In genomic region chr6:13359287-13359686, GRCh38 we compare ENCODE assay signal across 15 cellular contexts. TPM values are rescaled to one million over a fixed set of nuclear protein-coding genes. Genes with fewer than 3 reads are reported as not detected.
DNase-seq lines count a peak whose midpoint lies in the region; ATAC-seq and TF ChIP-seq lines count a peak whose summit lies in the region.
"Had no signal": no experiment of that assay in that cellular context is flagged by ENCODE, and none has a peak within 500 bp of the region (broad histone marks: within the 10 kb centered on the region; RNA-seq: fewer than 3 reads in every experiment).

No MANE protein-coding gene starts in this region.

- H2BK5ac ChIP-seq in IMR-90 (ENCODE audit: low read depth, low read length, poor library complexity, severe bottlenecking), result no peak overlapping the region

- CTCF ChIA-PET in IMR-90 (lab: Yijun Ruan, JAX), result no interaction called here

- H3K23ac ChIP-seq in IMR-90 (ENCODE audit: low read depth, low read length), result no peak overlapping the region

- no peak overlapping the region for H3K4ac ChIP-seq in IMR-90 (ENCODE audit: low read depth, low read length)

- H2AK9ac ChIP-seq in IMR-90 (replicated peaks; ENCODE audit: low read depth, low read length, poor library complexity), result no peak overlapping the region

- no peak overlapping the region for H2BK20ac ChIP-seq in IMR-90 (ENCODE audit: low read depth, low read length)

- H3K4me3 ChIP-seq in left ventricle myocardium inferior, result no peak overlapping the region
- no peak overlapping the region for H3K4me3 ChIP-seq in IMR-90 (ENCODE audit: insufficient read depth, low read depth, low read length)
- H3K4me3 ChIP-seq in gastroesophageal sphincter, result no peak overlapping the region
- H3K4me3 ChIP-seq: GM23338 had no signal

- no peaks in the 10 kb centered on the region for H3K36me3 Mint-ChIP-seq in nephron progenitor cell (ENCODE audit: low read depth)

- no peak for TF ChIP-seq CTCF in left ventricle myocardium inferior (IDR thresholded peaks at IDR 0.05; ENCODE audit: borderline replicate concordance)
- no peak for TF ChIP-seq CTCF in IMR-90 (conservative IDR thresholded peaks at IDR 0.05; ENCODE audit: low read depth, low read length)
- TF ChIP-seq CTCF in gastroesophageal sphincter (IDR thresholded peaks at IDR 0.05), result no peak
- TF ChIP-seq CTCF in nephron progenitor cell (IDR thresholded peaks at IDR 0.05), result no peak

- H3K14ac ChIP-seq in IMR-90 (replicated peaks; ENCODE audit: low read depth, low read length), result no peak overlapping the region

- H2AK5ac ChIP-seq in IMR-90 (ENCODE audit: low read depth, low read length), result peak overlapping the region; percentile 28; the same call in 1 of the 2 replicates

- BruUV-seq in IMR-90 (replicated peaks; lab: Mats Ljungman, UMichigan), result no TSS peak

- TF ChIP-seq RAD21 in IMR-90 (IDR thresholded peaks at IDR 0.05; ENCODE audit: low read length), result no peak

- intact Hi-C loops in left ventricle myocardium inferior (cut with micrococcal nuclease), result no loop called here
- intact Hi-C loops in cardiac septum (cut with DNase I), result loop anchor here (5.0 kb wide), 1 partner anchor 128 kb away; the partner anchor contains the start of gene GFOD1
- intact Hi-C loops in IMR-90 (cut with micrococcal nuclease), result no loop called here

- peak overlapping the region; percentile 14 for H3K4me3 Mint-ChIP-seq in nephron progenitor cell
- H3K4me3 Mint-ChIP-seq: CD4-positive, alpha-beta T cell; GM23338 had no signal

- no peak overlapping the region for H3K56ac ChIP-seq in IMR-90 (ENCODE audit: extremely low read depth, insufficient read depth, low read length)

- POLR2A ChIA-PET in IMR-90 (lab: Charles Lee; ENCODE audit: unreplicated experiment), result no interaction called here

- TF ChIP-seq POLR2A in IMR-90 (IDR thresholded peaks at IDR 0.05; ENCODE audit: low read depth, low read length) (no peak), gastroesophageal sphincter (IDR thresholded peaks at IDR 0.05) (no peak)

- H4K20me1 ChIP-seq in IMR-90 (ENCODE audit: insufficient read depth, low read length), result no peaks in the 10 kb centered on the region

- H3K9me3 Mint-ChIP-seq in nephron progenitor cell, result no peaks in the 10 kb centered on the region
- H3K9me3 Mint-ChIP-seq: CD4-positive, alpha-beta T cell; GM23338 had no signal

- TF ChIP-seq EP300 in gastroesophageal sphincter (IDR thresholded peaks at IDR 0.05), result no peak

- H3K18ac ChIP-seq in IMR-90 (ENCODE audit: low read depth, low read length), result no peak overlapping the region

- no peak overlapping the region for H3K9ac ChIP-seq in IMR-90 (ENCODE audit: low read depth, low read length)

- peaks cover 3% of the 10 kb centered on the region for H3K27me3 Mint-ChIP-seq in nephron progenitor cell (ENCODE audit: low read depth, poor library complexity)
- H3K27me3 Mint-ChIP-seq: CD4-positive, alpha-beta T cell had no signal

- peaks cover 40% of the 10 kb centered on the region for H3K4me1 Mint-ChIP-seq in nephron progenitor cell

- dilution Hi-C loops in IMR-90 (cut with HindIII; ENCODE audit: low sequenced_read_pairs, unreplicated experiment), result no loop called here

- no peak overlapping the region for H2BK120ac ChIP-seq in IMR-90 (ENCODE audit: low read depth, low read length)

- DNase-seq in left ventricle myocardium inferior (no peak), cardiac septum (ENCODE audit: low spot score) (no peak), IMR-90 (no peak), nephron progenitor cell (no peak), iPS-NIHi11 (ENCODE audit: low spot score) (no peak)
- DNase-seq: ACHN; BE2C; Caco-2; CD4-positive, alpha-beta T cell; GDM1; HCEC 1CT had no signal

- H3K27me3 ChIP-seq in left ventricle myocardium inferior (ENCODE audit: low read depth) (no peaks in the 10 kb centered on the region), IMR-90 (ENCODE audit: control insufficient read depth, insufficient read depth, low read length) (no peaks in the 10 kb centered on the region), gastroesophageal sphincter (no peaks in the 10 kb centered on the region)
- H3K27me3 ChIP-seq: BE2C had no signal

- peaks cover 86% of the 10 kb centered on the region for H3K4me1 ChIP-seq in left ventricle myocardium inferior
- H3K4me1 ChIP-seq in IMR-90 (ENCODE audit: control insufficient read depth, insufficient read depth, low read length), result peaks cover 23% of the 10 kb centered on the region
- H3K4me1 ChIP-seq in gastroesophageal sphincter, result peaks cover 5 to 30% (median 6%) of the 10 kb centered on the region in 3 donors
- H3K4me1 ChIP-seq: BE2C had no signal

- no CpG with 5 or more reads among the region's 6 CpGs for WGBS in IMR-90 (ENCODE audit: extremely low coverage in 2 of 2, insufficient read length in 1 of 2), 2 experiments
- 81 to 87% methylated on average over 3 to 6 of the region's 6 CpGs for WGBS in gastroesophageal sphincter (ENCODE audit: low coverage in 1 of 2), 2 donors

- no peak overlapping the region for H3K27ac Mint-ChIP-seq in nephron progenitor cell
- H3K27ac Mint-ChIP-seq: CD4-positive, alpha-beta T cell had no signal

- H3K79me1 ChIP-seq in IMR-90 (ENCODE audit: low read depth in 1 of 2, low read length in 2 of 2), result peaks cover 0 to 9% of the 10 kb centered on the region in 2 experiments; a peak in 2 of 4 replicates

- no peak overlapping the region for H4K8ac ChIP-seq in IMR-90 (ENCODE audit: low read depth in 2 of 2, low read length in 2 of 2)

- H3K36me3 ChIP-seq in left ventricle myocardium inferior, result peaks cover 2% of the 10 kb centered on the region
- H3K36me3 ChIP-seq in IMR-90 (ENCODE audit: control insufficient read depth, insufficient read depth, low read length), result no peaks in the 10 kb centered on the region
- H3K36me3 ChIP-seq in gastroesophageal sphincter, result peaks cover 0 to 11% of the 10 kb centered on the region in 2 donors
- H3K36me3 ChIP-seq: BE2C had no signal

- H2BK15ac ChIP-seq in IMR-90 (ENCODE audit: low read depth, low read length), result no peak overlapping the region

- H2AFZ ChIP-seq in IMR-90 (replicated peaks; ENCODE audit: low read length, poor library complexity), result no peak overlapping the region
- H2AFZ ChIP-seq: GM23338 had no signal

- H3K9me1 ChIP-seq in IMR-90 (ENCODE audit: insufficient read depth, low read length), result peaks cover 23% of the 10 kb centered on the region

- H4K5ac ChIP-seq in IMR-90 (ENCODE audit: low read depth, low read length), result no peak overlapping the region

- no peak overlapping the region for H3K4me2 ChIP-seq in IMR-90 (ENCODE audit: low read depth, low read length)

- H4K91ac ChIP-seq in IMR-90 (ENCODE audit: insufficient read depth, low read depth, low read length), result no peak overlapping the region

- H3K27ac ChIP-seq in left ventricle myocardium inferior (replicated peaks) (peak overlapping the region; percentile 74), IMR-90 (ENCODE audit: insufficient read depth, low read length) (no peak overlapping the region), gastroesophageal sphincter (no peak overlapping the region)
- H3K27ac ChIP-seq: C4-2B had no signal

- in situ Hi-C loops in IMR-90 (cut with MboI; ENCODE audit: low sequenced_read_pairs), result no loop called here

- ATAC-seq in IMR-90 (ENCODE audit: low read depth) (no peak), gastroesophageal sphincter (peak; percentile 16), SK-N-SH treated with all-trans-retinoic acid at 6 μM for 48 hours (no peak)
- ATAC-seq: GM23338 had no signal

- no peaks in the 10 kb centered on the region for H3K9me3 ChIP-seq in left ventricle myocardium inferior (replicated peaks)
- H3K9me3 ChIP-seq in IMR-90 (ENCODE audit: control insufficient read depth, insufficient read depth, low read length), result no peaks in the 10 kb centered on the region
- H3K9me3 ChIP-seq in gastroesophageal sphincter, result no peaks in the 10 kb centered on the region
- H3K9me3 ChIP-seq: BE2C, Caco-2 had no signal

TF ChIP-seq in IMR-90, 13 proteins besides CTCF, POLR2A, EP300 and RAD21 (continues in another document):
- TF ChIP-seq USF2 (IDR thresholded peaks at IDR 0.05; ENCODE audit: low read depth, low read length), result no peak

TF ChIP-seq in SK-N-SH treated with all-trans-retinoic acid at 6 μM for 48 hours, 23 proteins besides CTCF, POLR2A, EP300 and RAD21 (continues in another document):
- no peak for TF ChIP-seq ZNF70 (CRISPR knock-in tag; IDR thresholded peaks at IDR 0.05)
- no peak for TF ChIP-seq ZFP30 (CRISPR knock-in tag; IDR thresholded peaks at IDR 0.05)
- TF ChIP-seq ZNF565 (CRISPR knock-in tag; conservative IDR thresholded peaks at IDR 0.05; ENCODE audit: low read depth), result no peak
- no peak for TF ChIP-seq ZFP3 (CRISPR knock-in tag; IDR thresholded peaks at IDR 0.05)
- no peak for TF ChIP-seq ZNF8 (CRISPR knock-in tag; IDR thresholded peaks at IDR 0.05)
- no peak for TF ChIP-seq ZC3H10 (CRISPR knock-in tag; IDR thresholded peaks at IDR 0.05)
- TF ChIP-seq PPARA (CRISPR knock-in tag; IDR thresholded peaks at IDR 0.05; ENCODE audit: borderline replicate concordance), result no peak
- no peak for TF ChIP-seq RARB (CRISPR knock-in tag; IDR thresholded peaks at IDR 0.05)
- no peak for TF ChIP-seq PATZ1 (CRISPR knock-in tag; IDR thresholded peaks at IDR 0.05; ENCODE audit: borderline replicate concordance)
- TF ChIP-seq OSR1 (CRISPR knock-in tag; IDR thresholded peaks at IDR 0.05), result no peak

RNA-seq across cellular contexts. Expression of gene TBC1D7, which starts 30.9 kb away (rescaled TPM):
- total RNA-seq in left ventricle myocardium inferior, result 40.2 TPM
- 30.5 TPM for total RNA-seq in cardiac septum
- total RNA-seq in IMR-90 (2012; rRNA removed), result 14.3 and 16.4 TPM in 2 replicates
- polyA plus RNA-seq in IMR-90 (2012; rRNA removed), result 17.6 and 22.6 TPM in 2 replicates
- 9.8 and 23.1 TPM in 2 replicates for polyA plus RNA-seq in IMR-90 (2012; cell fraction: cytosol; rRNA removed)
- polyA plus RNA-seq in IMR-90 (2012; cell fraction: nucleus; rRNA removed; ENCODE audit: low replicate concordance), result 3.2 and 15.3 TPM in 2 replicates
- 10 to 100 TPM in 1 of 4 donors, 1 to 10 TPM in 3; 5.1 to 14.5 (median 7.3) TPM for total RNA-seq in gastroesophageal sphincter
